In the genomic region with DNA sequence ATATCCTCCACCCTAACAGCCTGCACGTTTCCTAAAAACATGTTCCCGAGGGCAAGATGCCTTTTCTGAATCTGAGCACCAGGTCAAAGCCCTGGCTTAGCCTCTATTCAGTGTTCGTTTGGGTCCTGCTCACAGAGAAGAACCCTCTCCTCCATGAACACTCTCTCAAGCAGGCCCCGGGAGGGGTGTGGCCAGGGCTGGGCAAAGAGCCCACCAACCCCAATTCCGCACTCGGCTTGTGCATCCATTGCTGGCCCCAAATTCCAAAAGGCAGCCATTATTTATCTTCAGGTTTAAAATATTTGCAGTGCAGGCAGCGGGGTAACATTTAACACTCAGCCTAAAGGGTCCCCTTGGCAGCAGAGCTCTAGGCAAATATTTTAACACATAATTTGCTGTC, we compare ENCODE assay signal across 36 cellular contexts.
"Had no signal": no experiment of that assay in that cellular context is flagged by ENCODE, and none has a peak within 500 bp of the region (broad histone marks: within the 10 kb centered on the region; RNA-seq: fewer than 3 reads in every experiment).

No MANE protein-coding gene starts in this region.

- H3K36me3 ChIP-seq: ascending aorta, cardiac muscle cell had no signal

- H3K4me3 Mint-ChIP-seq: activated B cell treated with CpG ODN at 0.5 μM for 24 hours; activated CD4-positive, alpha-beta memory T cell treated with anti-CD3 and anti-CD28 coated beads for 36 hours; activated CD4-positive, alpha-beta T cell treated with anti-CD3 and anti-CD28 coated beads, Interleukin-2, amount 10 ng/mL, durations not matched to agents 24 days and 14 days; activated CD8-positive, alpha-beta memory T cell treated with anti-CD3 and anti-CD28 coated beads, Interleukin-2, amount 10 ng/mL, durations not matched to agents 7 days and 5 days; activated CD8-positive, alpha-beta T cell treated with anti-CD3 and anti-CD28 coated beads for 36 hours; activated naive CD4-positive, alpha-beta T cell treated with anti-CD3 and anti-CD28 coated beads, Interleukin-2, amount 10 ng/mL, durations not matched to agents 7 days and 5 days; activated naive CD4-positive, alpha-beta T cell treated with anti-CD3 and anti-CD28 coated beads, Interleukin-2, amount 50 U/mL, for 24 hours; activated naive CD8-positive, alpha-beta T cell; activated naive CD8-positive, alpha-beta T cell treated with anti-CD3 and anti-CD28 coated beads, Interleukin-2, amount 10 ng/mL, durations not matched to agents 7 days and 5 days; activated naive CD8-positive, alpha-beta T cell treated with anti-CD3 and anti-CD28 coated beads, Interleukin-2, amount 50 U/mL, for 24 hours; activated T-cell treated with anti-CD3 and anti-CD28 coated beads, Interleukin-2, amount 50 U/mL, for 24 hours; brain; central memory CD8-positive, alpha-beta T cell; T-helper 1 cell treated with Interleukin-12 subunit alpha and Interleukin-12 subunit beta and Interleukin-4 antibody, amounts not matched to agents 30 μg/mL and 1 μg/mL, for 36 hours; T-helper 2 cell treated with Interferon-gamma antibody and Interleukin-4, amounts not matched to agents 5 μg/mL and 100 μg/mL, for 36 hours had no signal

- H3K27ac Mint-ChIP-seq: activated B cell treated with CpG ODN at 0.5 μM for 24 hours; activated CD4-positive, alpha-beta memory T cell treated with anti-CD3 and anti-CD28 coated beads for 36 hours; activated CD4-positive, alpha-beta T cell treated with anti-CD3 and anti-CD28 coated beads, Interleukin-2, amount 10 ng/mL, durations not matched to agents 24 days and 14 days; activated CD8-positive, alpha-beta memory T cell treated with anti-CD3 and anti-CD28 coated beads, Interleukin-2, amount 10 ng/mL, durations not matched to agents 7 days and 5 days; activated CD8-positive, alpha-beta T cell treated with anti-CD3 and anti-CD28 coated beads for 36 hours; activated naive CD4-positive, alpha-beta T cell treated with anti-CD3 and anti-CD28 coated beads, Interleukin-2, amount 10 ng/mL, durations not matched to agents 7 days and 5 days; activated naive CD4-positive, alpha-beta T cell treated with anti-CD3 and anti-CD28 coated beads, Interleukin-2, amount 50 U/mL, for 24 hours; activated naive CD8-positive, alpha-beta T cell; activated naive CD8-positive, alpha-beta T cell treated with anti-CD3 and anti-CD28 coated beads, Interleukin-2, amount 10 ng/mL, durations not matched to agents 7 days and 5 days; activated naive CD8-positive, alpha-beta T cell treated with anti-CD3 and anti-CD28 coated beads, Interleukin-2, amount 50 U/mL, for 24 hours; activated T-cell treated with anti-CD3 and anti-CD28 coated beads, Interleukin-2, amount 50 U/mL, for 24 hours; activated T-helper 2 cell treated with anti-CD3 and anti-CD28 coated beads, Interferon-gamma antibody, Interleukin-2, Interleukin-4, amounts not matched to agents 10 μg/mL and 5 μg/mL and 100 μg/mL, durations not matched to agents 14 hours and 24 hours and 36 hours; T-helper 1 cell treated with Interleukin-12 subunit alpha and Interleukin-12 subunit beta and Interleukin-4 antibody, amounts not matched to agents 30 μg/mL and 1 μg/mL, for 36 hours; T-helper 2 cell treated with Interferon-gamma antibody and Interleukin-4, amounts not matched to agents 5 μg/mL and 100 μg/mL, for 36 hours had no signal

- H3K4me3 ChIP-seq: ascending aorta, cardiac muscle cell had no signal

- H3K4me1 Mint-ChIP-seq: activated B cell treated with CpG ODN at 0.5 μM for 24 hours; activated CD4-positive, alpha-beta T cell treated with anti-CD3 and anti-CD28 coated beads, Interleukin-2, amount 10 ng/mL, durations not matched to agents 24 days and 14 days; activated CD8-positive, alpha-beta memory T cell treated with anti-CD3 and anti-CD28 coated beads, Interleukin-2, amount 10 ng/mL, durations not matched to agents 7 days and 5 days; activated naive CD4-positive, alpha-beta T cell treated with anti-CD3 and anti-CD28 coated beads, Interleukin-2, amount 10 ng/mL, durations not matched to agents 7 days and 5 days; activated naive CD4-positive, alpha-beta T cell treated with anti-CD3 and anti-CD28 coated beads, Interleukin-2, amount 50 U/mL, for 24 hours; activated naive CD8-positive, alpha-beta T cell treated with anti-CD3 and anti-CD28 coated beads, Interleukin-2, amount 10 ng/mL, durations not matched to agents 7 days and 5 days; activated naive CD8-positive, alpha-beta T cell treated with anti-CD3 and anti-CD28 coated beads, Interleukin-2, amount 50 U/mL, for 24 hours; central memory CD8-positive, alpha-beta T cell had no signal

- H3K9me3 Mint-ChIP-seq: activated B cell treated with CpG ODN at 0.5 μM for 24 hours; activated CD4-positive, alpha-beta memory T cell treated with anti-CD3 and anti-CD28 coated beads for 36 hours; activated CD4-positive, alpha-beta T cell treated with anti-CD3 and anti-CD28 coated beads, Interleukin-2, amount 10 ng/mL, durations not matched to agents 24 days and 14 days; activated CD8-positive, alpha-beta T cell treated with anti-CD3 and anti-CD28 coated beads for 36 hours; activated naive CD4-positive, alpha-beta T cell treated with anti-CD3 and anti-CD28 coated beads, Interleukin-2, amount 10 ng/mL, durations not matched to agents 7 days and 5 days; activated naive CD4-positive, alpha-beta T cell treated with anti-CD3 and anti-CD28 coated beads, Interleukin-2, amount 50 U/mL, for 24 hours; activated naive CD8-positive, alpha-beta T cell treated with anti-CD3 and anti-CD28 coated beads, Interleukin-2, amount 10 ng/mL, durations not matched to agents 7 days and 5 days; activated naive CD8-positive, alpha-beta T cell treated with anti-CD3 and anti-CD28 coated beads, Interleukin-2, amount 50 U/mL, for 24 hours; activated T-cell treated with anti-CD3 and anti-CD28 coated beads, Interleukin-2, amount 50 U/mL, for 24 hours; activated T-helper 2 cell treated with anti-CD3 and anti-CD28 coated beads, Interferon-gamma antibody, Interleukin-2, Interleukin-4, amounts not matched to agents 10 μg/mL and 5 μg/mL and 100 μg/mL, durations not matched to agents 14 hours and 24 hours and 36 hours; central memory CD8-positive, alpha-beta T cell; T-helper 1 cell treated with Interleukin-12 subunit alpha and Interleukin-12 subunit beta and Interleukin-4 antibody, amounts not matched to agents 30 μg/mL and 1 μg/mL, for 36 hours; T-helper 2 cell treated with Interferon-gamma antibody and Interleukin-4, amounts not matched to agents 5 μg/mL and 100 μg/mL, for 36 hours had no signal

- H3K27ac ChIP-seq: ascending aorta, cardiac muscle cell, VCaP had no signal

- H3K9me3 ChIP-seq: ascending aorta had no signal

- H3K4me1 ChIP-seq: ascending aorta had no signal

- H3K27me3 Mint-ChIP-seq: activated B cell treated with CpG ODN at 0.5 μM for 24 hours; activated CD4-positive, alpha-beta T cell treated with anti-CD3 and anti-CD28 coated beads, Interleukin-2, amount 10 ng/mL, durations not matched to agents 24 days and 14 days; activated CD8-positive, alpha-beta memory T cell treated with anti-CD3 and anti-CD28 coated beads, Interleukin-2, amount 10 ng/mL, durations not matched to agents 7 days and 5 days; activated CD8-positive, alpha-beta T cell treated with anti-CD3 and anti-CD28 coated beads for 36 hours; activated naive CD4-positive, alpha-beta T cell treated with anti-CD3 and anti-CD28 coated beads, Interleukin-2, amount 50 U/mL, for 24 hours; activated naive CD8-positive, alpha-beta T cell; activated naive CD8-positive, alpha-beta T cell treated with anti-CD3 and anti-CD28 coated beads, Interleukin-2, amount 50 U/mL, for 24 hours had no signal

- ATAC-seq: activated CD8-positive, alpha-beta memory T cell treated with anti-CD3 and anti-CD28 coated beads, Interleukin-2, amount 10 ng/mL, durations not matched to agents 7 days and 5 days; activated CD8-positive, alpha-beta T cell treated with anti-CD3 and anti-CD28 coated beads for 36 hours; activated naive CD8-positive, alpha-beta T cell treated with anti-CD3 and anti-CD28 coated beads, Interleukin-2, amount 50 U/mL, for 24 hours had no signal

- DNase-seq: activated B cell treated with CpG ODN at 0.5 μM for 24 hours; activated CD4-positive, alpha-beta memory T cell treated with anti-CD3 and anti-CD28 coated beads for 36 hours; activated CD4-positive, alpha-beta T cell treated with anti-CD3 and anti-CD28 coated beads for 4 hours; activated CD4-positive, alpha-beta T cell treated with anti-CD3 and anti-CD28 coated beads, Interleukin-2, amount 10 ng/mL, durations not matched to agents 24 days and 14 days; activated CD4-positive, alpha-beta T cell treated with anti-CD3 and anti-CD28 coated beads, Interleukin-2, amount 50 U/mL, for 1 hour; activated CD4-positive, alpha-beta T cell treated with anti-CD3 and anti-CD28 coated beads, Interleukin-2, amount 50 U/mL, for 4 hours; activated CD4-positive, CD25-positive, alpha-beta regulatory T cell treated with anti-CD3 and anti-CD28 coated beads, Interleukin-2, amount 50 U/mL, for 72 hours; activated CD8-positive, alpha-beta memory T cell treated with anti-CD3 and anti-CD28 coated beads for 24 hours; activated CD8-positive, alpha-beta memory T cell treated with anti-CD3 and anti-CD28 coated beads, Interleukin-2, amount 10 ng/mL, durations not matched to agents 7 days and 5 days; activated CD8-positive, alpha-beta memory T cell treated with anti-CD3 and anti-CD28 coated beads, Interleukin-2, amount 50 U/mL, for 48 hours; activated CD8-positive, alpha-beta T cell treated with anti-CD3 and anti-CD28 coated beads for 36 hours; activated effector memory CD4-positive, alpha-beta T cell treated with Interleukin-2 at 50 U/mL for 16 hours; activated gamma-delta T cell; activated naive CD4-positive, alpha-beta T cell treated with anti-CD3 and anti-CD28 coated beads, Interleukin-2, amount 10 ng/mL, durations not matched to agents 7 days and 5 days; activated naive CD4-positive, alpha-beta T cell treated with Interleukin-2 at 50 U/mL for 16 hours; activated naive CD8-positive, alpha-beta T cell treated with anti-CD3 and anti-CD28 coated beads, Interleukin-2, amount 10 ng/mL, durations not matched to agents 7 days and 5 days; activated naive CD8-positive, alpha-beta T cell treated with anti-CD3 and anti-CD28 coated beads, Interleukin-2, amount 50 U/mL, for 24 hours; activated T-cell treated with anti-CD3 and anti-CD28 coated beads, Interleukin-2, amount 50 U/mL, for 24 hours; activated T-cell treated with anti-CD3 and anti-CD28 coated beads, Interleukin-2, amount 50 U/mL, for 48 hours; amygdala; anterior cingulate cortex; caudate nucleus; cerebellar nuclear complex; T-helper 1 cell; T-helper 2 cell; T-helper 9 cell had no signal

- H3K36me3 Mint-ChIP-seq: activated CD4-positive, alpha-beta memory T cell treated with anti-CD3 and anti-CD28 coated beads for 36 hours; activated CD8-positive, alpha-beta memory T cell treated with anti-CD3 and anti-CD28 coated beads, Interleukin-2, amount 10 ng/mL, durations not matched to agents 7 days and 5 days; activated naive CD4-positive, alpha-beta T cell treated with anti-CD3 and anti-CD28 coated beads, Interleukin-2, amount 10 ng/mL, durations not matched to agents 7 days and 5 days; activated naive CD4-positive, alpha-beta T cell treated with anti-CD3 and anti-CD28 coated beads, Interleukin-2, amount 50 U/mL, for 24 hours; activated naive CD8-positive, alpha-beta T cell; activated naive CD8-positive, alpha-beta T cell treated with anti-CD3 and anti-CD28 coated beads, Interleukin-2, amount 10 ng/mL, durations not matched to agents 7 days and 5 days had no signal

- H3K27me3 ChIP-seq: ascending aorta, cardiac muscle cell had no signal
